Comparison of ENCODE assay signal across 31 cellular contexts in genomic region chr22:37374571-37374970, GRCh38. TPM values are rescaled to one million over a fixed set of nuclear protein-coding genes. Genes with fewer than 3 reads are reported as not detected.
DNase-seq lines count a peak whose midpoint lies in the region; ATAC-seq, FAIRE-seq and TF ChIP-seq lines count a peak whose summit lies in the region.
"Had no signal": no experiment of that assay in that cellular context is flagged by ENCODE, and none has a peak within 500 bp of the region (broad histone marks: within the 10 kb centered on the region; RNA-seq: fewer than 3 reads in every experiment).

No MANE protein-coding gene starts in this region.

- no peak overlapping the region for H3K14ac ChIP-seq in H1 (ENCODE audit: insufficient read length)
- no peak overlapping the region for H3K14ac ChIP-seq in neuronal stem cell (ENCODE audit: low read length)

- no peak overlapping the region for H3K23ac ChIP-seq in H1 (ENCODE audit: insufficient read length)
- peak overlapping the region; percentile 89 for H3K23ac ChIP-seq in neuronal stem cell (ENCODE audit: low read depth, low read length, poor library complexity)

- no peaks in the 10 kb centered on the region for H3K23me2 ChIP-seq in H1 (ENCODE audit: low read depth, low read length)

- H4K91ac ChIP-seq in H1 (replicated peaks; ENCODE audit: insufficient read length, low read length) (no peak overlapping the region), neuronal stem cell (ENCODE audit: low read depth, low read length, poor library complexity) (no peak overlapping the region)

- H2BK12ac ChIP-seq in H1 (ENCODE audit: low read depth, low read length) (0 out of 2 replicates have a peak overlapping the region, but pooled peaks have one; percentile 17), neuronal stem cell (ENCODE audit: low read length) (peak overlapping the region; percentile 16)

- H3K4me1 ChIP-seq in HepG2 (ENCODE audit: insufficient read depth, low read length) (no peaks in the 10 kb centered on the region), right lobe of liver (no peaks in the 10 kb centered on the region), H1 (replicated peaks in 1 of 4; ENCODE audit: control insufficient read depth in 3 of 4, insufficient read depth in 4 of 4, low read length in 3 of 4) (peaks cover 0 to 4% (median 1%) of the 10 kb centered on the region in 4 experiments; a peak in 4 of 7 replicates), neuronal stem cell (ENCODE audit: control insufficient read depth in 2 of 2, insufficient read depth in 1 of 2, low read depth in 1 of 2, low read length in 2 of 2) (peaks cover 0 to 5% of the 10 kb centered on the region in 2 donors)
- peaks cover 79 to 100% (median 100%) of the 10 kb centered on the region in 10 experiments for H3K4me1 ChIP-seq in BLaER1 treated with 17β-estradiol and CSF1 and Interleukin-3, amounts not matched to agents 10 nM and 100 nM
- H3K4me1 ChIP-seq: BE2C had no signal

- H3K4me2 ChIP-seq in HepG2 (ENCODE audit: low read depth, low read length) (no peak overlapping the region), H1 (ENCODE audit: insufficient read depth in 1 of 2, low read depth in 2 of 2, low read length in 2 of 2) (no peak overlapping the region), neuronal stem cell (ENCODE audit: insufficient read depth, low read length, poor library complexity, severe bottlenecking) (no peak overlapping the region)
- peak overlapping the region; percentile 91 to 100 (median 98) for H3K4me2 ChIP-seq in BLaER1 treated with 17β-estradiol and CSF1 and Interleukin-3, amounts not matched to agents 10 nM and 100 nM

- 77% methylated on average over 29 of the region's 35 CpGs for WGBS in HepG2 (ENCODE audit: low lambda C conversion rate)
- WGBS in right lobe of liver (ENCODE audit: insufficient coverage, low coverage, low lambda C conversion rate, missing lambda C conversion rate), result 100% methylated on average over 2 of the region's 35 CpGs
- WGBS in H1 (ENCODE audit: extremely low coverage in 1 of 2, insufficient coverage in 1 of 2, insufficient read length in 1 of 2, insufficient replicate concordance in 2 of 2, low coverage in 1 of 2, low lambda C conversion rate in 2 of 2, missing lambda C conversion rate in 1 of 2), 2 experiments, result 94% methylated on average over 21 of the region's 35 CpGs; no CpG with 5 or more reads in 1 of the 2 experiments
- WGBS in neuronal stem cell (ENCODE audit: extremely low coverage in 2 of 2, insufficient read length in 2 of 2, insufficient replicate concordance in 1 of 2), 2 donors, result no CpG with 5 or more reads among the region's 35 CpGs

- H2BK120ac ChIP-seq in H1 (replicated peaks; ENCODE audit: low read depth, low read length) (no peak overlapping the region), neuronal stem cell (ENCODE audit: low read depth, low read length) (no peak overlapping the region)

- H2AFZ ChIP-seq in HepG2 (ENCODE audit: low read length), result no peak overlapping the region
- H2AFZ ChIP-seq in H1 (ENCODE audit: low read length), result no peak overlapping the region
- H2AFZ ChIP-seq in neuronal stem cell (ENCODE audit: low read length), result no peak overlapping the region

- H2BK20ac ChIP-seq in H1 (ENCODE audit: low read length), result no peak overlapping the region

- ATAC-seq in HepG2, result no peak
- no peak for ATAC-seq in right lobe of liver
- no peak for ATAC-seq in Right ventricle myocardium superior (ENCODE audit: poor library complexity)
- no peak for ATAC-seq in GM18907 (IDR thresholded peaks at IDR 0.05; ENCODE audit: unreplicated experiment)
- ATAC-seq: GM12878 had no signal

- H2AK5ac ChIP-seq in H1 (ENCODE audit: low read depth, low read length) (no peak overlapping the region), neuronal stem cell (ENCODE audit: low read depth, low read length) (peak overlapping the region; percentile 88)

- H3K79me1 ChIP-seq in H1 (ENCODE audit: low read depth, low read length), result no peaks in the 10 kb centered on the region
- peaks cover 1% of the 10 kb centered on the region for H3K79me1 ChIP-seq in neuronal stem cell (ENCODE audit: low read depth, low read length)

- H4K20me1 ChIP-seq in HepG2 (ENCODE audit: insufficient read depth, low read length), result no peaks in the 10 kb centered on the region
- H4K20me1 ChIP-seq in BLaER1 treated with 17β-estradiol and CSF1 and Interleukin-3, amounts not matched to agents 10 nM and 100 nM, result peaks cover 0 to 85% (median 4%) of the 10 kb centered on the region in 11 experiments; a peak in 8 of 22 replicates
- H4K20me1 ChIP-seq in H1 (replicated peaks in 1 of 2; ENCODE audit: control insufficient read depth in 1 of 2, insufficient read depth in 2 of 2, low read length in 2 of 2), result no peaks in the 10 kb centered on the region

- TF ChIP-seq RAD21 in HepG2 (CRISPR knock-in tag; IDR thresholded peaks at IDR 0.05) (no peak), H1 (IDR thresholded peaks at IDR 0.05 in 1 of 2, conservative IDR thresholded peaks at IDR 0.05 in 1 of 2; ENCODE audit: low read depth in 2 of 2, low read length in 2 of 2) (no peak)

- H3K27me3 ChIP-seq in HepG2 (ENCODE audit: control insufficient read depth in 1 of 2, insufficient read depth in 2 of 2, low read length in 2 of 2) (peaks cover 6 to 39% of the 10 kb centered on the region in 2 experiments; a peak in 4 of 5 replicates), right lobe of liver (no peaks in the 10 kb centered on the region), H1 (replicated peaks in 1 of 4; ENCODE audit: control insufficient read depth in 3 of 4, extremely low read depth in 1 of 4, insufficient read depth in 3 of 4, low read length in 3 of 4) (no peaks in the 10 kb centered on the region; a peak in 1 of 7 replicates), neuronal stem cell (ENCODE audit: control insufficient read depth in 3 of 3, insufficient read depth in 3 of 3, low read depth in 1 of 3, low read length in 3 of 3) (peaks cover 0 to 57% (median 0%) of the 10 kb centered on the region in 3 experiments)
- peaks cover 0 to 86% (median 0%) of the 10 kb centered on the region in 11 experiments; a peak in 11 of 22 replicates for H3K27me3 ChIP-seq in BLaER1 treated with 17β-estradiol and CSF1 and Interleukin-3, amounts not matched to agents 10 nM and 100 nM

- H4K5ac ChIP-seq in H1 (ENCODE audit: insufficient read length, low read depth, low read length), result no peak overlapping the region

- H3K79me2 ChIP-seq in HepG2 (ENCODE audit: insufficient read depth, low read length), result no peaks in the 10 kb centered on the region
- H3K79me2 ChIP-seq in H1 (ENCODE audit: control insufficient read depth in 1 of 2, insufficient read depth in 2 of 2, low read length in 2 of 2), result no peaks in the 10 kb centered on the region

- H3K9me3 ChIP-seq in HepG2 (ENCODE audit: low read length), result no peaks in the 10 kb centered on the region
- H3K9me3 ChIP-seq in right lobe of liver, result no peaks in the 10 kb centered on the region
- no peaks in the 10 kb centered on the region for H3K9me3 ChIP-seq in BLaER1 treated with 17β-estradiol and CSF1 and Interleukin-3, amounts not matched to agents 10 nM and 100 nM (replicated peaks in 1 of 11)
- H3K9me3 ChIP-seq in H1 (ENCODE audit: insufficient read depth in 2 of 2, low read depth in 1 of 2, low read length in 1 of 2), result no peaks in the 10 kb centered on the region
- no peaks in the 10 kb centered on the region for H3K9me3 ChIP-seq in neuronal stem cell (replicated peaks in 1 of 2; ENCODE audit: control insufficient read depth in 2 of 2, insufficient read depth in 1 of 2, low read depth in 1 of 2, low read length in 2 of 2)
- H3K9me3 ChIP-seq: BE2C had no signal

- no peak for TF ChIP-seq POLR2A in HepG2 (IDR thresholded peaks at IDR 0.05; ENCODE audit: insufficient read depth in 1 of 2, low read depth in 2 of 2, low read length in 2 of 2)
- TF ChIP-seq POLR2A in right lobe of liver (IDR thresholded peaks at IDR 0.05), result no peak
- no peak for TF ChIP-seq POLR2A in H1 (IDR thresholded peaks at IDR 0.05; ENCODE audit: control extremely low read depth in 1 of 2, low read depth in 2 of 2, low read length in 2 of 2)

- H3K4me3 ChIP-seq in HepG2 (replicated peaks in 1 of 3; ENCODE audit: insufficient read depth in 1 of 3, low read depth in 2 of 3, low read length in 3 of 3), result no peak overlapping the region
- no peak overlapping the region for H3K4me3 ChIP-seq in right lobe of liver
- H3K4me3 ChIP-seq in BLaER1 treated with 17β-estradiol and CSF1 and Interleukin-3, amounts not matched to agents 10 nM and 100 nM, result peak overlapping the region in 8 of 10 experiments; percentile 15 to 69 (median 52); a peak in 12 of 20 replicates
- H3K4me3 ChIP-seq in H1 (ENCODE audit: extremely low read depth in 1 of 4, insufficient read depth in 2 of 4, low read depth in 3 of 4, low read length in 4 of 4), result no peak overlapping the region
- H3K4me3 ChIP-seq in neuronal stem cell (ENCODE audit: low read length in 2 of 2), result no peak overlapping the region
- H3K4me3 ChIP-seq: GM12878 had no signal

- in situ Hi-C loops in HepG2 (cut with HindIII; ENCODE audit: extremely low pct_ligation_motif_present, low pct_unique_long_range_greater_than_20kb), result no loop called here

- TF ChIP-seq CTCF in HepG2 (CRISPR knock-in tag; IDR thresholded peaks at IDR 0.05), result no peak
- TF ChIP-seq CTCF in right lobe of liver (IDR thresholded peaks at IDR 0.05), result no peak
- TF ChIP-seq CTCF in H1 (IDR thresholded peaks at IDR 0.05; ENCODE audit: control extremely low read depth in 1 of 3, insufficient read depth in 1 of 3, low read depth in 1 of 3, low read length in 3 of 3), result no peak

- POLR2A ChIA-PET in HepG2 (lab: Yijun Ruan, JAX), result no interaction called here
- POLR2A ChIA-PET in H1 (lab: Charles Lee; ENCODE audit: partially characterized antibody), result no interaction called here

- no peak for DNase-seq in HepG2 (ENCODE audit: low spot score)
- no peak for DNase-seq in right lobe of liver
- no peak for DNase-seq in H1 (ENCODE audit: low read depth in 1 of 2, low spot score in 2 of 2)
- DNase-seq in neuronal stem cell (ENCODE audit: low spot score), result no peak
- DNase-seq in Right ventricle myocardium superior, result no peak
- DNase-seq in HCEC 1CT, result no peak
- DNase-seq: 8988T; ACHN; BE2C; C1 segment of cervical spinal cord; CD4-positive, alpha-beta memory T cell; CD4-positive, CD25-positive, alpha-beta regulatory T cell; CD8-positive, alpha-beta memory T cell; COR-L47; DMS 273 treated with DMSO at 0.1 percent for 48 hours; DMS153; DMS53; DMS79; DND-41; EL; GDM1 had no signal

- no peaks in the 10 kb centered on the region for H3K36me3 ChIP-seq in HepG2 (replicated peaks in 1 of 2; ENCODE audit: control insufficient read depth in 1 of 2, insufficient read depth in 2 of 2, low read length in 2 of 2)
- H3K36me3 ChIP-seq in right lobe of liver, result no peaks in the 10 kb centered on the region
- no peaks in the 10 kb centered on the region for H3K36me3 ChIP-seq in BLaER1 treated with 17β-estradiol and CSF1 and Interleukin-3, amounts not matched to agents 10 nM and 100 nM
- H3K36me3 ChIP-seq in H1 (ENCODE audit: control insufficient read depth in 2 of 4, insufficient read depth in 4 of 4, low read length in 3 of 4), result no peaks in the 10 kb centered on the region
- no peaks in the 10 kb centered on the region for H3K36me3 ChIP-seq in neuronal stem cell (replicated peaks in 1 of 2; ENCODE audit: control insufficient read depth in 2 of 2, insufficient read depth in 2 of 2, low read length in 2 of 2)
- H3K36me3 ChIP-seq: BE2C had no signal

- H3K4ac ChIP-seq in H1 (replicated peaks; ENCODE audit: insufficient read length, low read depth, low read length) (no peak overlapping the region), neuronal stem cell (ENCODE audit: low read length) (no peak overlapping the region)

- H3K56ac ChIP-seq in H1 (replicated peaks; ENCODE audit: insufficient read length, low read depth, low read length), result no peak overlapping the region

- BruUV-seq in HepG2 (replicated peaks; lab: Mats Ljungman, UMichigan), result no TSS peak

- intact Hi-C loops in HepG2 (cut with micrococcal nuclease; ENCODE audit: unreplicated experiment), result no loop called here
- intact Hi-C loops in right lobe of liver (cut with DNase I), result no loop called here
- intact Hi-C loops in Right ventricle myocardium superior (cut with DNase I), result no loop called here

- TF ChIP-seq EP300 in HepG2 (IDR thresholded peaks at IDR 0.05; ENCODE audit: low read depth in 2 of 2, low read length in 2 of 2) (no peak), HepG2 (CRISPR knock-in tag; IDR thresholded peaks at IDR 0.05; ENCODE audit: borderline replicate concordance) (no peak), H1 (IDR thresholded peaks at IDR 0.05; ENCODE audit: borderline replicate concordance in 1 of 2, low read depth in 2 of 2, low read length in 2 of 2) (no peak)

- 0 out of 2 replicates have a peak overlapping the region, but pooled peaks have one; percentile 52 for H2BK5ac ChIP-seq in H1 (ENCODE audit: low read depth, low read length)
- no peak overlapping the region for H2BK5ac ChIP-seq in neuronal stem cell (ENCODE audit: low read length)

- no peak overlapping the region; the same call in 1 of the 2 replicates for H3K18ac ChIP-seq in H1 (ENCODE audit: extremely low read depth, low read length)
- peak overlapping the region; percentile 76 for H3K18ac ChIP-seq in neuronal stem cell (ENCODE audit: low read length)

- H4K8ac ChIP-seq in H1 (ENCODE audit: extremely low read depth, insufficient read depth, low read length) (no peak overlapping the region), neuronal stem cell (ENCODE audit: low read depth, low read length) (peak overlapping the region; percentile 43)

- H2BK15ac ChIP-seq in H1 (ENCODE audit: low read length) (no peak overlapping the region), neuronal stem cell (ENCODE audit: low read length) (peak overlapping the region; percentile 49)

- FAIRE-seq in HepG2 (lab: Jason Lieb, UNC), result no peak
- FAIRE-seq in H1 (lab: Jason Lieb, UNC), result no peak
- FAIRE-seq: A204.1, GM12878, GM12892, GM18507, GM19239 had no signal

- CTCF ChIA-PET in HepG2 (lab: Yijun Ruan, JAX; ENCODE audit: low intra/inter-chr PET ratio, low total read pairs), result no interaction called here
- CTCF ChIA-PET in H1 (lab: Charles Lee; ENCODE audit: partially characterized antibody), result interaction anchor here (1.1 to 1.9 kb wide), 5 partner anchors 12 to 116 kb away, joined by 3 to 7 read pairs (median 3); no protein-coding TSS in a partner anchor

- H3K9ac ChIP-seq in HepG2 (ENCODE audit: insufficient read depth, low read depth, low read length), result no peak overlapping the region
- peak overlapping the region in 7 of 11 experiments; percentile 28 to 87 (median 77); a peak in 12 of 22 replicates for H3K9ac ChIP-seq in BLaER1 treated with 17β-estradiol and CSF1 and Interleukin-3, amounts not matched to agents 10 nM and 100 nM
- H3K9ac ChIP-seq in H1 (replicated peaks in 1 of 4; ENCODE audit: extremely low read depth in 1 of 4, low read depth in 3 of 4, low read length in 3 of 4), result no peak overlapping the region; a peak in 1 of 7 replicates
- no peak overlapping the region for H3K9ac ChIP-seq in neuronal stem cell (ENCODE audit: low read depth, low read length, poor library complexity)

- no peak overlapping the region for H3K27ac ChIP-seq in HepG2 (ENCODE audit: extremely low read length, insufficient read depth, low read length)
- H3K27ac ChIP-seq in right lobe of liver, result no peak overlapping the region
- peak overlapping the region in 6 of 11 experiments; percentile 57 to 94 (median 80); a peak in 11 of 22 replicates for H3K27ac ChIP-seq in BLaER1 treated with 17β-estradiol and CSF1 and Interleukin-3, amounts not matched to agents 10 nM and 100 nM
- H3K27ac ChIP-seq in H1 (ENCODE audit: low read depth, low read length), result no peak overlapping the region
- no peak overlapping the region for H3K27ac ChIP-seq in neuronal stem cell (replicated peaks; ENCODE audit: low read length)

RNA-seq across cellular contexts. Expression of gene ELFN2, which starts 52.7 kb away (rescaled TPM):
- not detected in 2 replicates for total RNA-seq in HepG2 (2016; rRNA removed; fragmentation: Illumina TruSeq; extraction: Trizol)
- not detected in 2 replicates for total RNA-seq in HepG2 (2016; cell fraction: cytosol; rRNA removed; fragmentation: Illumina TruSeq; extraction: Trizol; ENCODE audit: low read depth)
- total RNA-seq in HepG2 (2016; cell fraction: insoluble cytoplasmic fraction; rRNA removed; fragmentation: Illumina TruSeq; extraction: Trizol), result not detected in 2 replicates
- not detected in 2 replicates for total RNA-seq in HepG2 (2016; cell fraction: membrane; rRNA removed; fragmentation: Illumina TruSeq; extraction: Trizol)
- total RNA-seq in HepG2 (2016; cell fraction: nucleus; rRNA removed; fragmentation: Illumina TruSeq; extraction: Trizol), result not detected in 2 replicates
- polyA plus RNA-seq in HepG2 (2011; rRNA removed), result 0.01 TPM in 1 of 2 replicates, not detected in the other
- not detected in 2 replicates for polyA plus RNA-seq in HepG2 (2011; cell fraction: cytosol; rRNA removed)
- polyA plus RNA-seq in HepG2 (2011; cell fraction: nucleus; rRNA removed), result 0.03 TPM in 2 replicates
- 0.01 and 0.09 TPM in 2 replicates for polyA plus RNA-seq in HepG2 (2012)
- not detected in 2 replicates for polyA plus RNA-seq in HepG2 (2016; cell fraction: cytosol; fragmentation: Illumina TruSeq; extraction: Trizol; ENCODE audit: low read depth)
- not detected in 2 replicates for polyA plus RNA-seq in HepG2 (2016; cell fraction: insoluble cytoplasmic fraction; fragmentation: Illumina TruSeq; extraction: Trizol; ENCODE audit: low read depth)
- polyA plus RNA-seq in HepG2 (2016; cell fraction: membrane; fragmentation: Illumina TruSeq; extraction: Trizol; ENCODE audit: low read depth), result not detected in 2 replicates
- polyA plus RNA-seq in HepG2 (2016; cell fraction: nucleus; fragmentation: Illumina TruSeq; extraction: Trizol; ENCODE audit: insufficient read depth, low read depth), result not detected in 2 replicates
- 0.47 TPM in 1 of 2 replicates, not detected in the other for polyA minus RNA-seq in HepG2 (2011; rRNA and poly(A)+ RNA removed; ENCODE audit: low replicate concordance)
- not detected in 2 replicates for polyA minus RNA-seq in HepG2 (2011; cell fraction: cytosol; rRNA and poly(A)+ RNA removed)
- not detected in 2 replicates for polyA minus RNA-seq in HepG2 (2011; cell fraction: nucleus; rRNA and poly(A)+ RNA removed)
- total RNA-seq in right lobe of liver, result under 1 TPM; 0.07 to 0.93 (median 0.49) TPM
- total RNA-seq in H1 (2021; fragmentation: NEBNext Ultra II Directional; extraction: Animal tissue kit (Norgen Biotek cat#: 25700)), result 0.63 and 0.88 TPM in 2 replicates
- polyA plus RNA-seq in H1 (2011; rRNA removed), result 0.88 and 1.3 TPM in 2 replicates
- polyA plus RNA-seq in H1 (2011; cell fraction: cytosol; rRNA removed), result 0.70 TPM
- 2.5 TPM for polyA plus RNA-seq in H1 (2011; cell fraction: nucleus; rRNA removed)
- 0.71 to 1.4 TPM (median 0.83 TPM) in 4 replicates for polyA plus RNA-seq in H1 (2012, experiment 1 of 2)
- 0.37 TPM for polyA plus RNA-seq in H1 (2012, experiment 2 of 2)
- 0.41 TPM for polyA plus RNA-seq in H1 (2013, experiment 1 of 2)
- 0.35 TPM for polyA plus RNA-seq in H1 (2013, experiment 2 of 2)
- polyA minus RNA-seq in H1 (2011; rRNA and poly(A)+ RNA removed), result 0.50 and 0.54 TPM in 2 replicates
- 0.73 TPM for polyA minus RNA-seq in H1 (2011; cell fraction: cytosol; rRNA and poly(A)+ RNA removed)
- polyA minus RNA-seq in H1 (2011; cell fraction: nucleus; rRNA and poly(A)+ RNA removed), result 0.40 TPM
- 0.78 TPM for polyA plus RNA-seq in neuronal stem cell (2013, experiment 1 of 2)
- 0.86 TPM for polyA plus RNA-seq in neuronal stem cell (2013, experiment 2 of 2)
- total RNA-seq in Right ventricle myocardium superior, result 0.19 TPM
- total RNA-seq: A673, G401 had no signal
- polyA plus RNA-seq: CD14-positive monocyte; CD4-positive, alpha-beta memory T cell; CD4-positive, CD25-positive, alpha-beta regulatory T cell had no signal

Comparison
In these comparisons a context has a peak if more than half of its experiments do, and no peak if none do; other contexts are left out.
1. H3K27ac ChIP-seq: peak in BLaER1 treated with 17β-estradiol and CSF1 and Interleukin-3, amounts not matched to agents 10 nM and 100 nM (6 of 11); none in HepG2 (single experiment), right lobe of liver (0 of 3), H1 (single experiment) and neuronal stem cell (single experiment).
2. H3K4me2 ChIP-seq: peak in BLaER1 treated with 17β-estradiol and CSF1 and Interleukin-3, amounts not matched to agents 10 nM and 100 nM (11 of 11); none in HepG2 (single experiment), H1 (0 of 2) and neuronal stem cell (single experiment).
3. H3K4me3 ChIP-seq: peak in BLaER1 treated with 17β-estradiol and CSF1 and Interleukin-3, amounts not matched to agents 10 nM and 100 nM (8 of 10); none in HepG2 (0 of 3), right lobe of liver (0 of 3), H1 (0 of 4) and neuronal stem cell (0 of 2).
4. H3K9ac ChIP-seq: peak in BLaER1 treated with 17β-estradiol and CSF1 and Interleukin-3, amounts not matched to agents 10 nM and 100 nM (7 of 11); none in HepG2 (single experiment), H1 (0 of 4) and neuronal stem cell (single experiment).